ENCODE assay signal across 17 cellular contexts in the genomic region with DNA sequence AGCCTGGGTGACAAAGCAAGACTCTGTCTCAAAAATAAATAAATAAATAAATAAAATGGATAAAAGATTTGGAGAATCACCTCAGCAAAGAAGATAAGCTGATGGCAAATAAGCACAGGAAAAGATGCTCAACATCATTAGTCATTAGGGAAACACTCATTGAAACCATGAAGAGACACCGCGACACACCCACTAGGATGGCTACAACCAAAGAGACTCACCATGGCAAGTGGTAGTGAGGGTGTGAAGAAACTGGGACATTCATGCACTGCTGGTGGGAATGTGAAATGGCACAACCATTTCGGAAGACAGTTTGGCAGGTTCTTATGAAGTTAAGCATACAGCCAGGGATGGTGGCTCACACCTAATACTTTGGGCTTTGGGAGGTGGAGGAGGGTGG. TPM values are rescaled to one million over a fixed set of nuclear protein-coding genes. Genes with fewer than 3 reads are reported as not detected.
DNase-seq lines count a peak whose midpoint lies in the region; ATAC-seq and TF ChIP-seq lines count a peak whose summit lies in the region.
"Had no signal": no experiment of that assay in that cellular context is flagged by ENCODE, and none has a peak within 500 bp of the region (broad histone marks: within the 10 kb centered on the region; RNA-seq: fewer than 3 reads in every experiment).

No MANE protein-coding gene starts in this region.

- H3K36me3 ChIP-seq in tibial nerve = no peaks in the 10 kb centered on the region
- H3K36me3 ChIP-seq: BLaER1 treated with 17β-estradiol and CSF1 and Interleukin-3, amounts not matched to agents 10 nM and 100 nM; HAP-1 had no signal

- peaks cover 0 to 7% of the 10 kb centered on the region in 2 donors for H3K27me3 ChIP-seq in tibial nerve
- H3K27me3 ChIP-seq: BLaER1 treated with 17β-estradiol and CSF1 and Interleukin-3, amounts not matched to agents 10 nM and 100 nM had no signal

- peaks cover 5% of the 10 kb centered on the region for H3K36me3 Mint-ChIP-seq in activated naive CD8-positive, alpha-beta T cell treated with anti-CD3 and anti-CD28 coated beads, Interleukin-2, amount 10 ng/mL, durations not matched to agents 7 days and 5 days
- H3K36me3 Mint-ChIP-seq in activated naive CD8-positive, alpha-beta T cell treated with anti-CD3 and anti-CD28 coated beads, Interleukin-2, amount 50 U/mL, for 24 hours (ENCODE audit: low read depth) = no peaks in the 10 kb centered on the region
- H3K36me3 Mint-ChIP-seq: CD4-positive, CD25-positive, alpha-beta regulatory T cell had no signal

- peak; percentile 16 for DNase-seq in activated CD4-positive, alpha-beta T cell treated with anti-CD3 and anti-CD28 coated beads for 48 hours
- DNase-seq in activated CD4-positive, alpha-beta T cell treated with anti-CD3 and anti-CD28 coated beads, Interleukin-2, amount 50 U/mL, for 1 hour = no peak
- no peak for DNase-seq in activated naive CD8-positive, alpha-beta T cell treated with anti-CD3 and anti-CD28 coated beads, Interleukin-2, amount 10 ng/mL, durations not matched to agents 7 days and 5 days
- no peak for DNase-seq in activated naive CD8-positive, alpha-beta T cell treated with anti-CD3 and anti-CD28 coated beads, Interleukin-2, amount 50 U/mL, for 24 hours
- DNase-seq in epithelial cell of esophagus (ENCODE audit: low read depth) (peak; percentile 16), amygdala (lab: John Stamatoyannopoulos, UW) (no peak), tibial nerve (ENCODE audit: low spot score in 2 of 2) (no peak)
- DNase-seq: 8988T; ACHN; CD4-positive, CD25-positive, alpha-beta regulatory T cell; DND-41; GDM1; GOT3 had no signal

- TF ChIP-seq POLR2A in tibial nerve (IDR thresholded peaks at IDR 0.05) = no peak

- no peak overlapping the region for H3K4me3 ChIP-seq in epithelial cell of esophagus (ENCODE audit: low read length)
- H3K4me3 ChIP-seq in tibial nerve = no peak overlapping the region
- H3K4me3 ChIP-seq: BLaER1 treated with 17β-estradiol and CSF1 and Interleukin-3, amounts not matched to agents 10 nM and 100 nM; HAP-1 had no signal

- peak overlapping the region; percentile 73 for H3K27ac Mint-ChIP-seq in activated naive CD8-positive, alpha-beta T cell treated with anti-CD3 and anti-CD28 coated beads, Interleukin-2, amount 10 ng/mL, durations not matched to agents 7 days and 5 days
- H3K27ac Mint-ChIP-seq in activated naive CD8-positive, alpha-beta T cell treated with anti-CD3 and anti-CD28 coated beads, Interleukin-2, amount 50 U/mL, for 24 hours = no peak overlapping the region

- POLR2A ChIA-PET in activated naive CD8-positive, alpha-beta T cell treated with anti-CD3 and anti-CD28 coated beads, Interleukin-2, amount 10 ng/mL, durations not matched to agents 7 days and 5 days (lab: Charles Lee) = no interaction called here

- WGBS in tibial nerve, 2 donors = 88 to 96% methylated on average over 3 of the region's 3 CpGs

- no peaks in the 10 kb centered on the region for H3K9me3 ChIP-seq in tibial nerve

- no peaks in the 10 kb centered on the region for H3K4me1 ChIP-seq in tibial nerve

- TF ChIP-seq EP300 in tibial nerve (IDR thresholded peaks at IDR 0.05) = no peak

- H3K27me3 Mint-ChIP-seq in activated naive CD8-positive, alpha-beta T cell treated with anti-CD3 and anti-CD28 coated beads, Interleukin-2, amount 10 ng/mL, durations not matched to agents 7 days and 5 days = peaks cover 2% of the 10 kb centered on the region
- H3K27me3 Mint-ChIP-seq in activated naive CD8-positive, alpha-beta T cell treated with anti-CD3 and anti-CD28 coated beads, Interleukin-2, amount 50 U/mL, for 24 hours = peaks cover 8% of the 10 kb centered on the region
- H3K27me3 Mint-ChIP-seq: CD4-positive, CD25-positive, alpha-beta regulatory T cell had no signal

- no peak overlapping the region for H3K27ac ChIP-seq in tibial nerve

- ATAC-seq in activated naive CD8-positive, alpha-beta T cell treated with anti-CD3 and anti-CD28 coated beads, Interleukin-2, amount 10 ng/mL, durations not matched to agents 7 days and 5 days (ENCODE audit: low read depth) = no peak
- no peak for ATAC-seq in activated naive CD8-positive, alpha-beta T cell treated with anti-CD3 and anti-CD28 coated beads, Interleukin-2, amount 50 U/mL, for 24 hours

- TF ChIP-seq CTCF in epithelial cell of esophagus (IDR thresholded peaks at IDR 0.05; ENCODE audit: insufficient read depth, low read depth, low read length, missing control alignments) = no peak
- no peak for TF ChIP-seq CTCF in tibial nerve (IDR thresholded peaks at IDR 0.05)

- no peaks in the 10 kb centered on the region for H3K9me3 Mint-ChIP-seq in activated naive CD8-positive, alpha-beta T cell treated with anti-CD3 and anti-CD28 coated beads, Interleukin-2, amount 10 ng/mL, durations not matched to agents 7 days and 5 days
- H3K9me3 Mint-ChIP-seq in activated naive CD8-positive, alpha-beta T cell treated with anti-CD3 and anti-CD28 coated beads, Interleukin-2, amount 50 U/mL, for 24 hours = no peaks in the 10 kb centered on the region
- H3K9me3 Mint-ChIP-seq: CD4-positive, CD25-positive, alpha-beta regulatory T cell had no signal

- H3K4me1 Mint-ChIP-seq in activated naive CD8-positive, alpha-beta T cell treated with anti-CD3 and anti-CD28 coated beads, Interleukin-2, amount 10 ng/mL, durations not matched to agents 7 days and 5 days = peaks cover 24% of the 10 kb centered on the region
- peaks cover 22% of the 10 kb centered on the region for H3K4me1 Mint-ChIP-seq in activated naive CD8-positive, alpha-beta T cell treated with anti-CD3 and anti-CD28 coated beads, Interleukin-2, amount 50 U/mL, for 24 hours

- H3K4me3 Mint-ChIP-seq in activated naive CD8-positive, alpha-beta T cell treated with anti-CD3 and anti-CD28 coated beads, Interleukin-2, amount 10 ng/mL, durations not matched to agents 7 days and 5 days = no peak overlapping the region
- no peak overlapping the region for H3K4me3 Mint-ChIP-seq in activated naive CD8-positive, alpha-beta T cell treated with anti-CD3 and anti-CD28 coated beads, Interleukin-2, amount 50 U/mL, for 24 hours
- H3K4me3 Mint-ChIP-seq: IgD-negative memory B cell had no signal

RNA-seq across cellular contexts. Expression of a gene that starts 37.8 kb away (rescaled TPM):
- total RNA-seq in activated naive CD8-positive, alpha-beta T cell treated with anti-CD3 and anti-CD28 coated beads, Interleukin-2, amount 10 ng/mL, durations not matched to agents 7 days and 5 days = not detected
- total RNA-seq in tibial nerve = not detected
- total RNA-seq: CD4-positive, CD25-positive, alpha-beta regulatory T cell; HT1080 had no signal

Comparison
In these comparisons a context has a peak if more than half of its experiments do, and no peak if none do; other contexts are left out.
1. DNase-seq: peak in activated CD4-positive, alpha-beta T cell treated with anti-CD3 and anti-CD28 coated beads for 48 hours (single experiment) and epithelial cell of esophagus (single experiment); none in activated CD4-positive, alpha-beta T cell treated with anti-CD3 and anti-CD28 coated beads, Interleukin-2, amount 50 U/mL, for 1 hour (single experiment), activated naive CD8-positive, alpha-beta T cell treated with anti-CD3 and anti-CD28 coated beads, Interleukin-2, amount 10 ng/mL, durations not matched to agents 7 days and 5 days (single experiment), activated naive CD8-positive, alpha-beta T cell treated with anti-CD3 and anti-CD28 coated beads, Interleukin-2, amount 50 U/mL, for 24 hours (single experiment), amygdala (0 of 56) and tibial nerve (0 of 2).